ENCODE assay signal across 9 cellular contexts in genomic region chr12:57549203-57549908, GRCh38. TPM values are rescaled to one million over a fixed set of nuclear protein-coding genes. Genes with fewer than 3 reads are reported as not detected.
DNase-seq lines count a peak whose midpoint lies in the region; ATAC-seq and TF ChIP-seq lines count a peak whose summit lies in the region.
"Had no signal": no experiment of that assay in that cellular context is flagged by ENCODE, and none has a peak within 500 bp of the region (broad histone marks: within the 10 kb centered on the region; RNA-seq: fewer than 3 reads in every experiment).

No MANE protein-coding gene starts in this region.

- TF ChIP-seq CTCF in kidney epithelial cell (IDR thresholded peaks at IDR 0.05; ENCODE audit: insufficient read depth, low read length, poor library complexity, severe bottlenecking) (no peak), testis (IDR thresholded peaks at IDR 0.05) (no peak)

- no peaks in the 10 kb centered on the region for H3K9me3 ChIP-seq in testis

- no peak overlapping the region for H3K27ac ChIP-seq in testis

- H3K27me3 ChIP-seq in kidney epithelial cell (ENCODE audit: control insufficient read depth, insufficient read depth, low read length), result peaks cover 8% of the 10 kb centered on the region
- H3K27me3 ChIP-seq in testis, result no peaks in the 10 kb centered on the region

- peak overlapping the region; percentile 72 for H3K4me3 ChIP-seq in kidney epithelial cell (ENCODE audit: low read depth, low read length)
- H3K4me3 ChIP-seq in testis, result peak overlapping the region; percentile 41 to 50

- intact Hi-C loops in activated CD4-positive, alpha-beta T cell treated with anti-CD3 and anti-CD28 coated beads, Interleukin-2, amount 10 ng/mL, durations not matched to agents 24 days and 14 days (cut with micrococcal nuclease), result loop anchor here (5.0 kb wide), 1 partner anchor 143 kb away; the partner anchor contains the start of gene OS9
- intact Hi-C loops in testis (cut with DNase I; ENCODE audit: low total_unique reads), result no loop called here

- H3K27ac Mint-ChIP-seq in activated CD4-positive, alpha-beta T cell treated with anti-CD3 and anti-CD28 coated beads, Interleukin-2, amount 10 ng/mL, durations not matched to agents 24 days and 14 days, result no peak overlapping the region
- H3K27ac Mint-ChIP-seq in activated naive CD8-positive, alpha-beta T cell treated with anti-CD3 and anti-CD28 coated beads for 36 hours, result no peak overlapping the region

- H3K36me3 Mint-ChIP-seq in activated CD4-positive, alpha-beta T cell treated with anti-CD3 and anti-CD28 coated beads, Interleukin-2, amount 10 ng/mL, durations not matched to agents 24 days and 14 days (ENCODE audit: low read depth), result peaks cover 12% of the 10 kb centered on the region
- H3K36me3 Mint-ChIP-seq in activated naive CD8-positive, alpha-beta T cell treated with anti-CD3 and anti-CD28 coated beads for 36 hours, result peaks cover 9% of the 10 kb centered on the region

- TF ChIP-seq POLR2A in testis (IDR thresholded peaks at IDR 0.05), result no peak

- peaks cover 23% of the 10 kb centered on the region for H3K27me3 Mint-ChIP-seq in activated CD4-positive, alpha-beta T cell treated with anti-CD3 and anti-CD28 coated beads, Interleukin-2, amount 10 ng/mL, durations not matched to agents 24 days and 14 days
- peaks cover 6% of the 10 kb centered on the region for H3K27me3 Mint-ChIP-seq in activated naive CD8-positive, alpha-beta T cell treated with anti-CD3 and anti-CD28 coated beads for 36 hours

- H3K36me3 ChIP-seq in kidney epithelial cell (ENCODE audit: control insufficient read depth, insufficient read depth, low read length), result no peaks in the 10 kb centered on the region
- H3K36me3 ChIP-seq in testis (ENCODE audit: low read depth, missing control alignments), result no peaks in the 10 kb centered on the region

- ATAC-seq in HG03280 (IDR thresholded peaks at IDR 0.05; ENCODE audit: unreplicated experiment), result no peak

- peak overlapping the region; percentile 81 for H3K4me3 Mint-ChIP-seq in activated CD4-positive, alpha-beta T cell treated with anti-CD3 and anti-CD28 coated beads, Interleukin-2, amount 10 ng/mL, durations not matched to agents 24 days and 14 days
- peak overlapping the region; percentile 82 for H3K4me3 Mint-ChIP-seq in activated naive CD8-positive, alpha-beta T cell treated with anti-CD3 and anti-CD28 coated beads for 36 hours

- H3K4me1 ChIP-seq in testis, result peaks cover 15% of the 10 kb centered on the region

- no peaks in the 10 kb centered on the region for H3K9me3 Mint-ChIP-seq in activated CD4-positive, alpha-beta T cell treated with anti-CD3 and anti-CD28 coated beads, Interleukin-2, amount 10 ng/mL, durations not matched to agents 24 days and 14 days
- H3K9me3 Mint-ChIP-seq in activated naive CD8-positive, alpha-beta T cell treated with anti-CD3 and anti-CD28 coated beads for 36 hours, result no peaks in the 10 kb centered on the region

- no peak for DNase-seq in activated CD4-positive, alpha-beta T cell treated with anti-CD3 and anti-CD28 coated beads, Interleukin-2, amount 10 ng/mL, durations not matched to agents 24 days and 14 days
- no peak for DNase-seq in activated CD4-positive, alpha-beta T cell treated with anti-CD3 and anti-CD28 coated beads for 4 hours
- no peak for DNase-seq in activated naive CD8-positive, alpha-beta T cell treated with anti-CD3 and anti-CD28 coated beads for 36 hours
- no peak for DNase-seq in kidney epithelial cell (ENCODE audit: low read depth)
- DNase-seq in testis, result no peak
- DNase-seq in NCI-H187 treated with DMSO at 0.1 percent for 48 hours (lab: John Stamatoyannopoulos, UW), result no peak
- no peak for DNase-seq in HCEC 1CT

- 22 to 26% methylated on average over 13 of the region's 13 CpGs for WGBS in testis, 2 donors

- H3K4me1 Mint-ChIP-seq in activated CD4-positive, alpha-beta T cell treated with anti-CD3 and anti-CD28 coated beads, Interleukin-2, amount 10 ng/mL, durations not matched to agents 24 days and 14 days, result peaks cover 42% of the 10 kb centered on the region
- H3K4me1 Mint-ChIP-seq in activated naive CD8-positive, alpha-beta T cell treated with anti-CD3 and anti-CD28 coated beads for 36 hours, result peaks cover 36% of the 10 kb centered on the region

RNA-seq across cellular contexts. Expression of gene KIF5A, which starts 0.5 kb away (rescaled TPM):
- 1.8 and 2.4 TPM in 2 replicates for total RNA-seq in activated CD4-positive, alpha-beta T cell treated with anti-CD3 and anti-CD28 coated beads, Interleukin-2, amount 10 ng/mL, durations not matched to agents 24 days and 14 days
- 1 to 10 TPM; 1.5 to 1.7 TPM for total RNA-seq in activated naive CD8-positive, alpha-beta T cell treated with anti-CD3 and anti-CD28 coated beads for 36 hours
- total RNA-seq in kidney epithelial cell (1.2 and 1.9 TPM in 2 replicates), testis (1 to 10 TPM; 6.8 to 9.1 TPM)
- 8.4 TPM for polyA plus RNA-seq in testis (ENCODE audit: insufficient read depth, low read depth, low replicate concordance)
- total RNA-seq: LHCN-M2 had no signal

RNA-seq across cellular contexts. Expression of gene DCTN2, which starts 2.4 kb away (rescaled TPM):
- total RNA-seq in activated CD4-positive, alpha-beta T cell treated with anti-CD3 and anti-CD28 coated beads, Interleukin-2, amount 10 ng/mL, durations not matched to agents 24 days and 14 days, result 78.9 and 80.9 TPM in 2 replicates
- 10 to 100 TPM; 73.6 to 81.3 TPM for total RNA-seq in activated naive CD8-positive, alpha-beta T cell treated with anti-CD3 and anti-CD28 coated beads for 36 hours
- total RNA-seq in kidney epithelial cell, result 154 and 191 TPM in 2 replicates
- total RNA-seq in testis, result 100 to 1,000 TPM; 109 to 122 TPM
- 196 TPM for polyA plus RNA-seq in testis (ENCODE audit: insufficient read depth, low read depth, low replicate concordance)

RNA-seq across cellular contexts. Expression of gene MBD6, which starts 26.7 kb away (rescaled TPM):
- 67.5 and 67.8 TPM in 2 replicates for total RNA-seq in activated CD4-positive, alpha-beta T cell treated with anti-CD3 and anti-CD28 coated beads, Interleukin-2, amount 10 ng/mL, durations not matched to agents 24 days and 14 days
- 10 to 100 TPM; 38.5 to 44.8 TPM for total RNA-seq in activated naive CD8-positive, alpha-beta T cell treated with anti-CD3 and anti-CD28 coated beads for 36 hours
- total RNA-seq in kidney epithelial cell (10.0 and 11.6 TPM in 2 replicates), testis (100 to 1,000 TPM in 1 of 2 donors, 10 to 100 TPM in 1; 84.7 to 130 TPM)
- polyA plus RNA-seq in testis (ENCODE audit: insufficient read depth, low read depth, low replicate concordance), result 86.6 TPM

RNA-seq across cellular contexts. Expression of gene DDIT3, which starts 29.0 kb away (rescaled TPM):
- total RNA-seq in activated CD4-positive, alpha-beta T cell treated with anti-CD3 and anti-CD28 coated beads, Interleukin-2, amount 10 ng/mL, durations not matched to agents 24 days and 14 days, result 15.3 and 16.7 TPM in 2 replicates
- 10 to 100 TPM; 30.7 to 33.4 TPM for total RNA-seq in activated naive CD8-positive, alpha-beta T cell treated with anti-CD3 and anti-CD28 coated beads for 36 hours
- total RNA-seq in kidney epithelial cell (95.7 and 107 TPM in 2 replicates), testis (10 to 100 TPM; 44.2 to 45.6 TPM)
- 63.9 TPM for polyA plus RNA-seq in testis (ENCODE audit: insufficient read depth, low read depth, low replicate concordance)

RNA-seq across cellular contexts. Expression of gene PIP4K2C, which starts 41.6 kb away (rescaled TPM):
- total RNA-seq in activated CD4-positive, alpha-beta T cell treated with anti-CD3 and anti-CD28 coated beads, Interleukin-2, amount 10 ng/mL, durations not matched to agents 24 days and 14 days, result 21.5 and 23.0 TPM in 2 replicates
- 10 to 100 TPM; 17.1 to 18.5 TPM for total RNA-seq in activated naive CD8-positive, alpha-beta T cell treated with anti-CD3 and anti-CD28 coated beads for 36 hours
- total RNA-seq in kidney epithelial cell (96.0 and 105 TPM in 2 replicates), testis (10 to 100 TPM; 47.6 to 54.6 TPM)
- 78.0 TPM for polyA plus RNA-seq in testis (ENCODE audit: insufficient read depth, low read depth, low replicate concordance)
